8 cellular contexts compared by ENCODE assay signal in genomic region chr12:9648701-9649531, GRCh38. TPM values are rescaled to one million over a fixed set of nuclear protein-coding genes. Genes with fewer than 3 reads are reported as not detected.
DNase-seq lines count a peak whose midpoint lies in the region; ATAC-seq, FAIRE-seq and TF ChIP-seq lines count a peak whose summit lies in the region.

No MANE protein-coding gene starts in this region.

- H3K4me3 ChIP-seq in CD4-positive, CD25-positive, alpha-beta regulatory T cell (ENCODE audit: low read depth, low read length), result peak overlapping the region; percentile 100
- peak overlapping the region; percentile 75 for H3K4me3 ChIP-seq in LNCaP clone FGC (ENCODE audit: low read depth, low read length)
- H3K4me3 ChIP-seq in cardiac fibroblast (replicated peaks in 1 of 2; ENCODE audit: low read depth in 2 of 2, low read length in 2 of 2), result peak overlapping the region; percentile 64 to 68

- H3K27ac Mint-ChIP-seq in CD4-positive, CD25-positive, alpha-beta regulatory T cell, result peak overlapping the region; percentile 97 to 100 (median 98)
- H3K27ac Mint-ChIP-seq in memory B cell, result peak overlapping the region; percentile 98

- H3K9me3 Mint-ChIP-seq in CD4-positive, CD25-positive, alpha-beta regulatory T cell, result peaks cover 0 to 5% (median 2%) of the 10 kb centered on the region in 7 donors
- peaks cover 3% of the 10 kb centered on the region for H3K9me3 Mint-ChIP-seq in memory B cell

- peaks cover 2% of the 10 kb centered on the region for H3K36me3 ChIP-seq in CD4-positive, CD25-positive, alpha-beta regulatory T cell (ENCODE audit: control insufficient read depth, insufficient read depth, low read length)

- ATAC-seq in CD4-positive, CD25-positive, alpha-beta regulatory T cell (ENCODE audit: low read depth in 2 of 2), result no peak
- ATAC-seq in memory B cell (ENCODE audit: low read depth), result no peak
- no peak for ATAC-seq in HG03095 (IDR thresholded peaks at IDR 0.05; ENCODE audit: unreplicated experiment)

- peaks cover 33% of the 10 kb centered on the region for H3K36me3 Mint-ChIP-seq in CD4-positive, CD25-positive, alpha-beta regulatory T cell
- H3K36me3 Mint-ChIP-seq in memory B cell, result peaks cover 23% of the 10 kb centered on the region

- FAIRE-seq in GM12892 (lab: Jason Lieb, UNC), result no peak

- peaks cover 4% of the 10 kb centered on the region for H3K27me3 Mint-ChIP-seq in CD4-positive, CD25-positive, alpha-beta regulatory T cell
- no peaks in the 10 kb centered on the region for H3K27me3 Mint-ChIP-seq in memory B cell

- no peaks in the 10 kb centered on the region for H3K9me3 ChIP-seq in CD4-positive, CD25-positive, alpha-beta regulatory T cell (ENCODE audit: control insufficient read depth in 2 of 2, low read length in 2 of 2)

- H3K4me3 Mint-ChIP-seq in CD4-positive, CD25-positive, alpha-beta regulatory T cell, result peak overlapping the region; percentile 92 to 100 (median 96)
- peak overlapping the region; percentile 94 for H3K4me3 Mint-ChIP-seq in memory B cell

- DNase-seq in CD4-positive, CD25-positive, alpha-beta regulatory T cell, result peak in 1 of 3 donors; percentile 59
- DNase-seq in LNCaP clone FGC (ENCODE audit: low read depth) (no peak), cardiac fibroblast (ENCODE audit: low read depth in 2 of 2) (no peak), memory B cell (ENCODE audit: low spot score in 2 of 2) (no peak), iPS-NIHi7 (ENCODE audit: extremely low spot score) (no peak), GM12892 (ENCODE audit: insufficient read length) (no peak), GM20000 (ENCODE audit: low spot score) (no peak)

- H3K4me1 Mint-ChIP-seq in CD4-positive, CD25-positive, alpha-beta regulatory T cell, result peaks cover 26 to 56% (median 43%) of the 10 kb centered on the region in 4 donors
- peaks cover 38% of the 10 kb centered on the region for H3K4me1 Mint-ChIP-seq in memory B cell

- no peak for TF ChIP-seq CTCF in LNCaP clone FGC (IDR thresholded peaks at IDR 0.05; ENCODE audit: control insufficient read depth, extremely low read depth, insufficient read depth)
- TF ChIP-seq CTCF in cardiac fibroblast (IDR thresholded peaks at IDR 0.05; ENCODE audit: low read depth, low read length), result no peak
- no peak for TF ChIP-seq CTCF in GM20000 (IDR thresholded peaks at IDR 0.05; ENCODE audit: extremely low read depth, missing control alignments)

- peak overlapping the region; percentile 95 for H3K27ac ChIP-seq in CD4-positive, CD25-positive, alpha-beta regulatory T cell (ENCODE audit: insufficient read depth, low read length, poor library complexity, severe bottlenecking)

- H3K4me1 ChIP-seq in CD4-positive, CD25-positive, alpha-beta regulatory T cell (ENCODE audit: control insufficient read depth, insufficient read depth, low read length, poor library complexity, severe bottlenecking), result peaks cover 44% of the 10 kb centered on the region

- H3K27me3 ChIP-seq in CD4-positive, CD25-positive, alpha-beta regulatory T cell (ENCODE audit: control insufficient read depth, insufficient read depth, low read length), result no peaks in the 10 kb centered on the region

- no peak for TF ChIP-seq POLR2A in GM12892 (IDR thresholded peaks at IDR 0.05; ENCODE audit: low read depth, low read length)

RNA-seq across cellular contexts. Expression of gene CLEC2D, which starts 20.6 kb away (rescaled TPM):
- total RNA-seq in CD4-positive, CD25-positive, alpha-beta regulatory T cell, result 219 TPM
- polyA plus RNA-seq in CD4-positive, CD25-positive, alpha-beta regulatory T cell, result 100 to 1,000 TPM; 223 to 312 (median 247) TPM
- 187 TPM for polyA plus RNA-seq in GM12892 (2012; ENCODE audit: missing spikeins)

RNA-seq across cellular contexts. Expression of gene KLRB1, which starts 41.2 kb away (rescaled TPM):
- 17.6 TPM for total RNA-seq in CD4-positive, CD25-positive, alpha-beta regulatory T cell
- polyA plus RNA-seq in CD4-positive, CD25-positive, alpha-beta regulatory T cell, result 10 to 100 TPM; 14.4 to 30.5 (median 24.3) TPM
- polyA plus RNA-seq in GM12892 (2012; ENCODE audit: missing spikeins), result 0.78 TPM
